10 cellular contexts compared by ENCODE assay signal in the genomic region with DNA sequence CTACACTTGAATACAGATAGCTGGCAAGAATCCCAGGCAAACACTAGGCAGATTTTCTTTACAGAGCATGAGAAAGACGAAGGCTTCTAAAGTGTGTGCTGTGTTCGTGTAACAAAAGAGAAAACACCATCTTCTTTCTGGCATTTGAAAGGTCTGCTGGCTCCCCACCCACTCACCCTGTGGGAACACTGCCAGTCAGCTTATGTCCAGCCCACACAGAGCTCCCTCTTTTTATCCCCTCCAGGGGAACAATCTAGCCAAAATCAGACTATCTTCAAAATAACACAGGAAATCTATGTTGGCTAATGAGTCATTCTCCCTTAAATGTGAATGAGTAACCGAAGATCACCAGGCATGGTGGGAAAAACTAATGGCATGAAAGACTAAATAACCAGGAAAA. TPM values are rescaled to one million over a fixed set of nuclear protein-coding genes. Genes with fewer than 3 reads are reported as not detected.
DNase-seq lines count a peak whose midpoint lies in the region; ATAC-seq and TF ChIP-seq lines count a peak whose summit lies in the region.
"Had no signal": no experiment of that assay in that cellular context is flagged by ENCODE, and none has a peak within 500 bp of the region (broad histone marks: within the 10 kb centered on the region; RNA-seq: fewer than 3 reads in every experiment).

No MANE protein-coding gene starts in this region.

- intact Hi-C loops in dorsolateral prefrontal cortex (cut with DNase I): no loop called here

- H3K27ac ChIP-seq in dorsolateral prefrontal cortex: peak overlapping the region in 7 of 59 donors; percentile 7 to 45 (median 13)

- ATAC-seq in omental fat pad (ENCODE audit: low FRiP score) (peak; percentile 75), GM21723 (IDR thresholded peaks at IDR 0.05; ENCODE audit: unreplicated experiment) (no peak), GM18873 (IDR thresholded peaks at IDR 0.05; ENCODE audit: low FRiP score, unreplicated experiment) (no peak)

- DNase-seq in G401 (ENCODE audit: low spot score) (peak; percentile 46), NCI-H446 treated with DMSO at 0.1 percent for 48 hours (lab: John Stamatoyannopoulos, UW) (peak; percentile 71), dorsolateral prefrontal cortex (peak in 7 of 10 donors; percentile 29 to 71 (median 62)), omental fat pad (ENCODE audit: low spot score) (no peak), iPS-NIHi7 (ENCODE audit: extremely low spot score) (no peak), cerebellar cortex (ENCODE audit: low spot score) (no peak)
- DNase-seq: activated CD4-positive, CD25-positive, alpha-beta regulatory T cell treated with anti-CD3 and anti-CD28 coated beads, Interleukin-2, amount 50 U/mL, for 72 hours; NCI-H146 had no signal

- TF ChIP-seq CTCF in dorsolateral prefrontal cortex (IDR thresholded peaks at IDR 0.05 in 54 of 56, conservative IDR thresholded peaks at IDR 0.05 in 2 of 56; ENCODE audit: low read depth in 1 of 56, partially characterized antibody in 56 of 56) (no peak), omental fat pad (IDR thresholded peaks at IDR 0.05) (no peak)

- no peaks in the 10 kb centered on the region for H3K27me3 ChIP-seq in dorsolateral prefrontal cortex

- in situ Hi-C loops in G401 (cut with HindIII; ENCODE audit: low sequenced_read_pairs): no loop called here

- H3K4me3 ChIP-seq in dorsolateral prefrontal cortex: no peak overlapping the region

RNA-seq across cellular contexts. Expression of a gene that starts 45.6 kb away (rescaled TPM):
- total RNA-seq in G401 (2014; rRNA removed; shearing (Covaris generic)): under 0.01 and 0.03 TPM in 2 replicates
- total RNA-seq in dorsolateral prefrontal cortex: 1 to 10 TPM in 116 of 120 experiments, under 1 TPM in 4; 0.63 to 9.3 (median 2.5) TPM
- 10 to 100 TPM in 1 of 4 donors, 1 to 10 TPM in 1, under 1 TPM in 2; 0.47 to 11.9 (median 0.86) TPM for total RNA-seq in omental fat pad

Comparison
In these comparisons a context has a peak if more than half of its experiments do, and no peak if none do; other contexts are left out.
1. DNase-seq: peak in G401 (single experiment), NCI-H446 treated with DMSO at 0.1 percent for 48 hours (single experiment) and dorsolateral prefrontal cortex (7 of 10); none in omental fat pad (single experiment), iPS-NIHi7 (single experiment) and cerebellar cortex (single experiment).